20 cellular contexts compared by ENCODE assay signal in genomic region chr21:42819861-42820512, GRCh38.
"Had no signal": no experiment of that assay in that cellular context is flagged by ENCODE, and none has a peak within 500 bp of the region (broad histone marks: within the 10 kb centered on the region; RNA-seq: fewer than 3 reads in every experiment).

No MANE protein-coding gene starts in this region.

- H3K4me3 ChIP-seq: breast epithelium, heart right ventricle, testis had no signal

- H3K27me3 ChIP-seq: breast epithelium, testis had no signal

- H3K36me3 ChIP-seq: breast epithelium, heart right ventricle had no signal

- H3K9me3 ChIP-seq: breast epithelium, testis had no signal

- H3K4me1 ChIP-seq: breast epithelium, heart right ventricle, testis had no signal

- FAIRE-seq: astrocyte, colon had no signal

- ATAC-seq: activated CD4-positive, alpha-beta T cell treated with anti-CD3 and anti-CD28 coated beads for 36 hours; activated T-cell treated with anti-CD3 and anti-CD28 coated beads, Interleukin-2, amount 50 U/mL, for 4 hours; heart right ventricle; left cardiac atrium; naive thymus-derived CD4-positive, alpha-beta T cell; WTC11 had no signal

- DNase-seq: activated CD4-positive, alpha-beta memory T cell treated with anti-CD3 and anti-CD28 coated beads for 36 hours; activated CD4-positive, alpha-beta T cell treated with anti-CD3 and anti-CD28 coated beads for 36 hours; activated naive CD4-positive, alpha-beta T cell treated with Interleukin-2 at 50 U/mL for 16 hours; activated naive CD8-positive, alpha-beta T cell treated with anti-CD3 and anti-CD28 coated beads for 36 hours; activated T-cell treated with anti-CD3 and anti-CD28 coated beads, Interleukin-2, amount 50 U/mL, for 4 hours; heart right ventricle; islet precursor cell; left cardiac atrium; naive thymus-derived CD4-positive, alpha-beta T cell; occipital lobe; retina; stimulated activated CD4-positive, alpha-beta T cell treated with anti-CD3 and anti-CD28 coated beads, Interleukin-4, amount 100 ng/mL, for 1 hour; stimulated activated naive CD4-positive, alpha-beta T cell; T1000; testis had no signal

- H3K27ac ChIP-seq: breast epithelium, epithelial cell of prostate, heart right ventricle, testis had no signal
